1 cellular context compared by ENCODE assay signal in genomic region chr4:121675715-121676114, GRCh38.
A peak's percentile ranks its signal among the peaks of the same experiment; 100 is the strongest.
TF ChIP-seq lines count a peak whose summit lies in the region.

No MANE protein-coding gene starts in this region.

TF ChIP-seq in HepG2, 621 proteins besides CTCF, POLR2A, EP300 and RAD21 (continued from another document and continues in another):
- TF ChIP-seq MLXIP (CRISPR knock-in tag; IDR thresholded peaks at IDR 0.05; ENCODE audit: borderline replicate concordance) (no peak), JDP2 (CRISPR knock-in tag; IDR thresholded peaks at IDR 0.05; ENCODE audit: borderline replicate concordance) (no peak), ARID5B (CRISPR knock-in tag; IDR thresholded peaks at IDR 0.05) (peak; percentile 68), ZNF646 (CRISPR knock-in tag; IDR thresholded peaks at IDR 0.05) (no peak), HINFP (CRISPR knock-in tag; IDR thresholded peaks at IDR 0.05; ENCODE audit: low read depth) (no peak), GZF1 (CRISPR knock-in tag; IDR thresholded peaks at IDR 0.05) (no peak), HDAC2 (CRISPR knock-in tag; IDR thresholded peaks at IDR 0.05) (0 out of 2 replicates have a peak, but pooled peaks have one; percentile 49), TEAD3 (CRISPR knock-in tag; optimal IDR thresholded peaks at IDR 0.05; ENCODE audit: borderline replicate concordance) (peak; percentile 76), ZKSCAN8 (CRISPR knock-in tag; IDR thresholded peaks at IDR 0.05; ENCODE audit: borderline replicate concordance) (no peak), FOXA1 (IDR thresholded peaks at IDR 0.05) (no peak), FOXA1 (CRISPR knock-in tag; IDR thresholded peaks at IDR 0.05) (no peak), KLF6 (CRISPR knock-in tag; IDR thresholded peaks at IDR 0.05) (peak; percentile 60; the same call in 1 of the 2 replicates), ZBTB25 (CRISPR knock-in tag; IDR thresholded peaks at IDR 0.05) (0 out of 2 replicates have a peak, but pooled peaks have one; percentile 15), IKZF4 (CRISPR knock-in tag; IDR thresholded peaks at IDR 0.05; ENCODE audit: borderline replicate concordance, low read depth, not compliant biosample characterization) (no peak), NCOR1 (IDR thresholded peaks at IDR 0.05; ENCODE audit: borderline replicate concordance, low read length) (no peak), PAXIP1 (CRISPR knock-in tag; conservative IDR thresholded peaks at IDR 0.05) (0 out of 2 replicates have a peak, but pooled peaks have one; percentile 32), CREB1 (IDR thresholded peaks at IDR 0.05) (no peak), CREB1 (CRISPR knock-in tag; IDR thresholded peaks at IDR 0.05) (0 out of 2 replicates have a peak, but pooled peaks have one; percentile 36), ZNF543 (CRISPR knock-in tag; IDR thresholded peaks at IDR 0.05) (no peak), GATAD2A (CRISPR knock-in tag; IDR thresholded peaks at IDR 0.05) (peak; percentile 79), ZNF382 (CRISPR knock-in tag; IDR thresholded peaks at IDR 0.05; ENCODE audit: borderline replicate concordance) (no peak), RBAK (CRISPR knock-in tag; IDR thresholded peaks at IDR 0.05) (no peak), STAT6 (CRISPR knock-in tag; IDR thresholded peaks at IDR 0.05; ENCODE audit: borderline replicate concordance) (no peak), CREB3 (CRISPR knock-in tag; IDR thresholded peaks at IDR 0.05) (no peak), KMT2A (CRISPR knock-in tag; IDR thresholded peaks at IDR 0.05) (0 out of 2 replicates have a peak, but pooled peaks have one; percentile 41), FOXA3 (CRISPR knock-in tag; IDR thresholded peaks at IDR 0.05) (peak; percentile 25; the same call in 1 of the 2 replicates), SOX5 (CRISPR knock-in tag; IDR thresholded peaks at IDR 0.05; ENCODE audit: borderline replicate concordance) (0 out of 2 replicates have a peak, but pooled peaks have one; percentile 26), YY1 (IDR thresholded peaks at IDR 0.05; ENCODE audit: insufficient read depth, insufficient replicate concordance, low read depth, low read length) (no peak), ATF4 (CRISPR knock-in tag; IDR thresholded peaks at IDR 0.05) (peak in 1 of 2 experiments; percentile 59; a peak in 2 of 4 replicates), BRCA1 (CRISPR knock-in tag; IDR thresholded peaks at IDR 0.05) (no peak)
